In genomic region chr14:76720382-76720813, GRCh38 we compare ENCODE assay signal across 8 cellular contexts.
A peak's percentile ranks its signal among the peaks of the same experiment; 100 is the strongest.
DNase-seq lines count a peak whose midpoint lies in the region; ATAC-seq lines count a peak whose summit lies in the region.

No MANE protein-coding gene starts in this region.

- H3K9me3 Mint-ChIP-seq in dendritic cell treated with granulocyte-macrophage colony-stimulating factor and Interleukin-4, amounts not matched to agents 40 ng/mL and 50 ng/mL, for 4 days: no peaks in the 10 kb centered on the region

- H3K27me3 Mint-ChIP-seq in dendritic cell treated with granulocyte-macrophage colony-stimulating factor and Interleukin-4, amounts not matched to agents 40 ng/mL and 50 ng/mL, for 4 days: no peaks in the 10 kb centered on the region

- intact Hi-C loops in dendritic cell treated with granulocyte-macrophage colony-stimulating factor and Interleukin-4, amounts not matched to agents 40 ng/mL and 50 ng/mL, for 4 days (cut with micrococcal nuclease): loop anchor here (5.0 kb wide), 1 partner anchor 42 kb away; the partner anchor contains the start of gene VASH1

- ATAC-seq in GM21529 (IDR thresholded peaks at IDR 0.05; ENCODE audit: unreplicated experiment) (peak; percentile 61), GM19035 (IDR thresholded peaks at IDR 0.05; ENCODE audit: unreplicated experiment) (no peak), HG02571 (IDR thresholded peaks at IDR 0.05; ENCODE audit: unreplicated experiment) (no peak)

- H3K27ac Mint-ChIP-seq in dendritic cell treated with granulocyte-macrophage colony-stimulating factor and Interleukin-4, amounts not matched to agents 40 ng/mL and 50 ng/mL, for 4 days: peak overlapping the region; percentile 71

- H3K4me3 Mint-ChIP-seq in dendritic cell treated with granulocyte-macrophage colony-stimulating factor and Interleukin-4, amounts not matched to agents 40 ng/mL and 50 ng/mL, for 4 days: no peak overlapping the region

- DNase-seq in DMS 273 treated with DMSO at 0.1 percent for 48 hours (lab: John Stamatoyannopoulos, UW) (peak; percentile 30), NCI-H1105 treated with DMSO at 0.1 percent for 48 hours (lab: John Stamatoyannopoulos, UW) (peak; percentile 34), midbrain (lab: John Stamatoyannopoulos, UW) (peak; percentile 28), NCI-H345 treated with DMSO at 0.1 percent for 48 hours (lab: John Stamatoyannopoulos, UW; ENCODE audit: unreplicated experiment) (no peak)

- H3K36me3 Mint-ChIP-seq in dendritic cell treated with granulocyte-macrophage colony-stimulating factor and Interleukin-4, amounts not matched to agents 40 ng/mL and 50 ng/mL, for 4 days (ENCODE audit: low read depth): no peaks in the 10 kb centered on the region

- peaks cover 68% of the 10 kb centered on the region for H3K4me1 Mint-ChIP-seq in dendritic cell treated with granulocyte-macrophage colony-stimulating factor and Interleukin-4, amounts not matched to agents 40 ng/mL and 50 ng/mL, for 4 days (ENCODE audit: low read depth)
